Comparison of ENCODE assay signal across 24 cellular contexts in genomic region chr5:132657676-132658382, GRCh38. TPM values are rescaled to one million over a fixed set of nuclear protein-coding genes. Genes with fewer than 3 reads are reported as not detected.
DNase-seq lines count a peak whose midpoint lies in the region; ATAC-seq and TF ChIP-seq lines count a peak whose summit lies in the region.
"Had no signal": no experiment of that assay in that cellular context is flagged by ENCODE, and none has a peak within 500 bp of the region (broad histone marks: within the 10 kb centered on the region; RNA-seq: fewer than 3 reads in every experiment).

TSS of gene IL13 (plus strand) at chr5:132658173. CDS start at chr5:132658187, 14 bp downstream.

- H3K27ac Mint-ChIP-seq in activated CD8-positive, alpha-beta T cell treated with anti-CD3 and anti-CD28 coated beads for 36 hours = peak within 1 kb of the TSS; percentile 57
- H3K27ac Mint-ChIP-seq in effector memory CD8-positive, alpha-beta T cell = peak within 1 kb of the TSS in 1 of 2 donors; percentile 49

- 94 to 97% (median 97%) methylated on average over 12 of the region's 12 CpGs for WGBS in stomach, 5 donors

- TF ChIP-seq EP300 in stomach (IDR thresholded peaks at IDR 0.05) = no peak

- no peaks in the 10 kb centered on the region for H3K9me3 ChIP-seq in stomach
- H3K9me3 ChIP-seq: esophagus muscularis mucosa, MG63, Peyer's patch, right atrium auricular region had no signal

- H3K4me3 ChIP-seq in stomach = no peak within 1 kb of the TSS
- H3K4me3 ChIP-seq: MG63 had no signal

- H3K36me3 ChIP-seq in stomach = no peaks in the 10 kb centered on the region
- H3K36me3 ChIP-seq: brain microvascular endothelial cell, esophagus muscularis mucosa, MG63, Peyer's patch, right atrium auricular region had no signal

- H3K27ac ChIP-seq in stomach = no peak within 1 kb of the TSS
- H3K27ac ChIP-seq: brain microvascular endothelial cell, C4-2B, esophagus muscularis mucosa, Peyer's patch, right atrium auricular region, VCaP had no signal

- TF ChIP-seq POLR2A in stomach (IDR thresholded peaks at IDR 0.05) = no peak

- peak; percentile 18 to 31 for ATAC-seq in activated T-cell treated with anti-CD3 and anti-CD28 coated beads, Interleukin-2, amount 50 U/mL, for 4 hours
- ATAC-seq in activated CD8-positive, alpha-beta T cell treated with anti-CD3 and anti-CD28 coated beads for 36 hours = no peak
- no peak for ATAC-seq in effector memory CD8-positive, alpha-beta T cell (replicated peaks)

- H3K27me3 Mint-ChIP-seq in activated T-cell treated with anti-CD3 and anti-CD28 coated beads, Interleukin-2, amount 50 U/mL, for 4 hours (ENCODE audit: low read depth) = peaks cover 35% of the 10 kb centered on the region
- peaks cover 30% of the 10 kb centered on the region for H3K27me3 Mint-ChIP-seq in activated CD8-positive, alpha-beta T cell treated with anti-CD3 and anti-CD28 coated beads for 36 hours
- H3K27me3 Mint-ChIP-seq in effector memory CD8-positive, alpha-beta T cell = peaks cover 13 to 55% of the 10 kb centered on the region in 2 donors

- H3K36me3 Mint-ChIP-seq in activated T-cell treated with anti-CD3 and anti-CD28 coated beads, Interleukin-2, amount 50 U/mL, for 4 hours (ENCODE audit: insufficient read depth) = no peaks in the 10 kb centered on the region
- H3K36me3 Mint-ChIP-seq in activated CD8-positive, alpha-beta T cell treated with anti-CD3 and anti-CD28 coated beads for 36 hours (ENCODE audit: low read depth) = no peaks in the 10 kb centered on the region
- H3K36me3 Mint-ChIP-seq in effector memory CD8-positive, alpha-beta T cell (ENCODE audit: insufficient read depth) = peaks cover 3% of the 10 kb centered on the region

- TF ChIP-seq CTCF in activated CD8-positive, alpha-beta T cell treated with anti-CD3 and anti-CD28 coated beads for 36 hours (IDR thresholded peaks at IDR 0.05) = no peak
- TF ChIP-seq CTCF in stomach (IDR thresholded peaks at IDR 0.05) = no peak

- intact Hi-C loops in activated CD8-positive, alpha-beta T cell treated with anti-CD3 and anti-CD28 coated beads for 36 hours (cut with micrococcal nuclease) = no loop called here
- intact Hi-C loops in stomach (cut with DNase I; ENCODE audit: low total_unique reads) = no loop called here

- POLR2A ChIA-PET in activated CD8-positive, alpha-beta T cell treated with anti-CD3 and anti-CD28 coated beads for 36 hours (lab: Charles Lee) = interaction anchor here (0.9 to 9.9 kb wide), 7 partner anchors 9 to 46 kb away, joined by 3 to 102 read pairs (median 3); no protein-coding TSS in a partner anchor

- DNase-seq in activated T-cell treated with anti-CD3 and anti-CD28 coated beads, Interleukin-2, amount 50 U/mL, for 4 hours = no peak
- DNase-seq in activated T-cell treated with anti-CD3 and anti-CD28 coated beads for 4 hours (no peak), stomach (peak; percentile 8), DMS153 treated with DMSO at 0.1 percent for 48 hours (lab: John Stamatoyannopoulos, UW; ENCODE audit: unreplicated experiment) (no peak), NCI-H510A (lab: John Stamatoyannopoulos, UW) (no peak), ecto neural progenitor cell (ENCODE audit: low spot score) (no peak)
- DNase-seq in activated CD8-positive, alpha-beta T cell treated with anti-CD3 and anti-CD28 coated beads for 36 hours = peak; percentile 43
- DNase-seq in effector memory CD8-positive, alpha-beta T cell = no peak
- DNase-seq: brain microvascular endothelial cell; MG63; midbrain; NCI-H1694 treated with DMSO at 0.1 percent for 48 hours; NCI-H2227 treated with DMSO at 0.1 percent for 48 hours; occipital lobe; Peyer's patch; stimulated activated naive CD4-positive, alpha-beta T cell treated with Interleukin-2 at 50 U/mL for 16 hours had no signal

- H3K9me3 Mint-ChIP-seq in activated T-cell treated with anti-CD3 and anti-CD28 coated beads, Interleukin-2, amount 50 U/mL, for 4 hours = no peaks in the 10 kb centered on the region
- H3K9me3 Mint-ChIP-seq in activated CD8-positive, alpha-beta T cell treated with anti-CD3 and anti-CD28 coated beads for 36 hours = no peaks in the 10 kb centered on the region
- H3K9me3 Mint-ChIP-seq in effector memory CD8-positive, alpha-beta T cell = no peaks in the 10 kb centered on the region
- H3K9me3 Mint-ChIP-seq: activated naive CD4-positive, alpha-beta T cell treated with anti-CD3 and anti-CD28 coated beads, Interleukin-2, amount 50 U/mL, for 72 hours had no signal

- H3K4me3 Mint-ChIP-seq in activated T-cell treated with anti-CD3 and anti-CD28 coated beads, Interleukin-2, amount 50 U/mL, for 4 hours = peak within 1 kb of the TSS; percentile 59
- peak within 1 kb of the TSS; percentile 55 for H3K4me3 Mint-ChIP-seq in activated CD8-positive, alpha-beta T cell treated with anti-CD3 and anti-CD28 coated beads for 36 hours
- H3K4me3 Mint-ChIP-seq in effector memory CD8-positive, alpha-beta T cell = peak within 1 kb of the TSS; percentile 73 to 80

- CTCF ChIA-PET in activated CD8-positive, alpha-beta T cell treated with anti-CD3 and anti-CD28 coated beads for 36 hours (lab: Charles Lee) = interaction anchor here (0.9 to 3.1 kb wide), 5 partner anchors 14 to 163 kb away, joined by 3 to 9 read pairs (median 4); no protein-coding TSS in a partner anchor

- H3K4me1 ChIP-seq in stomach = peaks cover 14 to 17% (median 14%) of the 10 kb centered on the region in 4 donors

- H3K27me3 ChIP-seq in stomach = peaks cover 3 to 47% (median 25%) of the 10 kb centered on the region in 3 donors
- H3K27me3 ChIP-seq: brain microvascular endothelial cell, MG63 had no signal

- H3K4me1 Mint-ChIP-seq in activated T-cell treated with anti-CD3 and anti-CD28 coated beads, Interleukin-2, amount 50 U/mL, for 4 hours (ENCODE audit: low read depth) = peaks cover 17% of the 10 kb centered on the region
- H3K4me1 Mint-ChIP-seq in activated CD8-positive, alpha-beta T cell treated with anti-CD3 and anti-CD28 coated beads for 36 hours (ENCODE audit: low read depth) = peaks cover 52% of the 10 kb centered on the region
- H3K4me1 Mint-ChIP-seq in effector memory CD8-positive, alpha-beta T cell (ENCODE audit: low read depth in 2 of 2) = peaks cover 15 to 20% of the 10 kb centered on the region in 2 donors

RNA-seq across cellular contexts. Expression of gene IL13, which starts in this region (rescaled TPM):
- total RNA-seq in activated T-cell treated with anti-CD3 and anti-CD28 coated beads, Interleukin-2, amount 50 U/mL, for 4 hours = 10 to 100 TPM; 12.5 to 56.8 (median 26.9) TPM
- total RNA-seq in activated CD8-positive, alpha-beta T cell treated with anti-CD3 and anti-CD28 coated beads for 36 hours = 1 to 10 TPM; 4.8 to 6.5 TPM
- total RNA-seq in stomach = under 1 TPM in 1 of 5 donors, not detected in 4; 0.55 TPM
- polyA plus RNA-seq in stomach = not detected
- total RNA-seq: A673, esophagus muscularis mucosa, H1, occipital lobe, Peyer's patch, right atrium auricular region, ureter had no signal
- polyA plus RNA-seq: H1 had no signal

Comparison
In these comparisons a context has a peak if more than half of its experiments do, and no peak if none do; other contexts are left out.
1. Peak in DNase-seq in stomach; RNA of the gene not detected or under 1 TPM.
2. ATAC-seq: peak in activated T-cell treated with anti-CD3 and anti-CD28 coated beads, Interleukin-2, amount 50 U/mL, for 4 hours (2 of 2); none in activated CD8-positive, alpha-beta T cell treated with anti-CD3 and anti-CD28 coated beads for 36 hours (single experiment) and effector memory CD8-positive, alpha-beta T cell (single experiment).
3. Peak in every context shown above with its lines, with median percentiles within 50 percentile points of each other: H3K4me3 Mint-ChIP-seq.